ENCODE assay signal across 8 cellular contexts in genomic region chr16:30063278-30063892, GRCh38. TPM values are rescaled to one million over a fixed set of nuclear protein-coding genes. Genes with fewer than 3 reads are reported as not detected.
A peak's percentile ranks its signal among the peaks of the same experiment; 100 is the strongest.
DNase-seq lines count a peak whose midpoint lies in the region; TF ChIP-seq lines count a peak whose summit lies in the region.

No MANE protein-coding gene starts in this region.

- no peaks in the 10 kb centered on the region for H3K9me3 ChIP-seq in BLaER1
- no peaks in the 10 kb centered on the region for H3K9me3 ChIP-seq in neural cell (ENCODE audit: low read length)

- H3K4me1 ChIP-seq in BLaER1: peaks cover 53% of the 10 kb centered on the region

- H2AFZ ChIP-seq in neural cell (ENCODE audit: low read depth, low read length): no peak overlapping the region

- H3K4me3 ChIP-seq in BLaER1: peak overlapping the region; percentile 97
- peak overlapping the region; percentile 97 for H3K4me3 ChIP-seq in neural cell (ENCODE audit: low read length)

- TF ChIP-seq EP300 in neural cell (conservative IDR thresholded peaks at IDR 0.05; ENCODE audit: poor library complexity, severe bottlenecking): no peak

- no peak for TF ChIP-seq RAD21 in neural cell (conservative IDR thresholded peaks at IDR 0.05)

- H3K36me3 ChIP-seq in BLaER1 (peaks cover 32% of the 10 kb centered on the region), neural cell (ENCODE audit: insufficient read depth, low read length) (no peaks in the 10 kb centered on the region)

- peaks cover 28% of the 10 kb centered on the region for H4K20me1 ChIP-seq in BLaER1
- H4K20me1 ChIP-seq in neural cell (ENCODE audit: insufficient read depth): no peaks in the 10 kb centered on the region

- peak; percentile 62 for DNase-seq in LHCN-M2 (ENCODE audit: low read depth)
- no peak for DNase-seq in GM19240 (ENCODE audit: insufficient read length, low spot score)
- DNase-seq in NCI-H1105 treated with DMSO at 0.1 percent for 48 hours (lab: John Stamatoyannopoulos, UW): no peak
- no peak for DNase-seq in NCI-H526 (lab: John Stamatoyannopoulos, UW)
- no peak for DNase-seq in retina

- H3K9ac ChIP-seq in BLaER1 (peak overlapping the region; percentile 95), neural cell (ENCODE audit: low read length) (peak overlapping the region; percentile 95)

- H3K27me3 ChIP-seq in BLaER1 (no peaks in the 10 kb centered on the region), neural cell (ENCODE audit: insufficient read depth, low read depth, low read length) (no peaks in the 10 kb centered on the region)

- H3K9me2 ChIP-seq in neural cell (ENCODE audit: insufficient read depth, low read length): no peaks in the 10 kb centered on the region

- H3K79me2 ChIP-seq in neural cell (replicated peaks; ENCODE audit: insufficient read depth, low read length): peaks cover 11% of the 10 kb centered on the region

- TF ChIP-seq CTCF in neural cell (IDR thresholded peaks at IDR 0.05; ENCODE audit: poor library complexity, severe bottlenecking): no peak

- H3K27ac ChIP-seq in BLaER1 (peak overlapping the region; percentile 97), cingulate gyrus (ENCODE audit: low read depth, low read length) (peak overlapping the region; percentile 99), neural cell (ENCODE audit: low read length) (peak overlapping the region; percentile 94)

- peak overlapping the region; percentile 94 for H3K4me2 ChIP-seq in BLaER1
- H3K4me2 ChIP-seq in neural cell (ENCODE audit: low read length): peak overlapping the region; percentile 83

- H3F3A ChIP-seq in neural cell (ENCODE audit: insufficient read depth, low read length, poor library complexity, severe bottlenecking): no peaks in the 10 kb centered on the region

TF ChIP-seq in neural cell, 6 proteins besides CTCF, POLR2A, EP300 and RAD21:
- TF ChIP-seq EZH2 (IDR thresholded peaks at IDR 0.05; ENCODE audit: borderline replicate concordance, insufficient read depth, low read length, poor library complexity, severe bottlenecking) (no peak), SMC3 (conservative IDR thresholded peaks at IDR 0.05; ENCODE audit: poor library complexity) (no peak), REST (IDR thresholded peaks at IDR 0.05; ENCODE audit: borderline replicate concordance) (no peak), TAF1 (IDR thresholded peaks at IDR 0.05; ENCODE audit: low read depth) (no peak), POLR2AphosphoS5 (IDR thresholded peaks at IDR 0.05) (no peak), MXI1 (conservative IDR thresholded peaks at IDR 0.05; ENCODE audit: poor library complexity, severe bottlenecking) (no peak)

RNA-seq across cellular contexts. Expression of gene ALDOA, which starts 2.2 kb away (rescaled TPM):
- total RNA-seq in LHCN-M2 (2014; rRNA removed): 2,146 and 2,472 TPM in 2 replicates
- polyA plus RNA-seq in LHCN-M2 (2012): 2,725 TPM
- polyA plus RNA-seq in neural cell: 59.3 and 71.3 TPM in 2 replicates
- 51.3 and 54.3 TPM in 2 replicates for polyA minus RNA-seq in neural cell

RNA-seq across cellular contexts. Expression of gene PPP4C, which starts 12.4 kb away (rescaled TPM):
- total RNA-seq in LHCN-M2 (2014; rRNA removed): 142 and 154 TPM in 2 replicates
- 149 TPM for polyA plus RNA-seq in LHCN-M2 (2012)
- 173 and 184 TPM in 2 replicates for polyA plus RNA-seq in neural cell
- polyA minus RNA-seq in neural cell: 122 and 159 TPM in 2 replicates

RNA-seq across cellular contexts. Expression of gene TBX6, which starts 28.3 kb away (rescaled TPM):
- total RNA-seq in LHCN-M2 (2014; rRNA removed): 0.29 and 1.5 TPM in 2 replicates
- 0.18 TPM for polyA plus RNA-seq in LHCN-M2 (2012)
- polyA plus RNA-seq in neural cell: not detected in 2 replicates
- not detected in 2 replicates for polyA minus RNA-seq in neural cell

RNA-seq across cellular contexts. Expression of gene TLCD3B, which starts 32.3 kb away (rescaled TPM):
- not detected in 2 replicates for total RNA-seq in LHCN-M2 (2014; rRNA removed)
- 0.09 TPM for polyA plus RNA-seq in LHCN-M2 (2012)
- polyA plus RNA-seq in neural cell: 18.9 and 21.7 TPM in 2 replicates
- 18.5 and 21.4 TPM in 2 replicates for polyA minus RNA-seq in neural cell

RNA-seq across cellular contexts. Expression of gene YPEL3, which starts 32.6 kb away (rescaled TPM):
- total RNA-seq in LHCN-M2 (2014; rRNA removed): 6.8 and 14.2 TPM in 2 replicates
- polyA plus RNA-seq in LHCN-M2 (2012): 30.5 TPM
- polyA plus RNA-seq in neural cell: 76.9 and 90.1 TPM in 2 replicates
- polyA minus RNA-seq in neural cell: 22.4 and 26.4 TPM in 2 replicates
